8 cellular contexts compared by ENCODE assay signal in genomic region chr4:115456228-115456627, GRCh38.
"Had no signal": no experiment of that assay in that cellular context is flagged by ENCODE, and none has a peak within 500 bp of the region (broad histone marks: within the 10 kb centered on the region; RNA-seq: fewer than 3 reads in every experiment).

No MANE protein-coding gene starts in this region.

- H3K4me3 ChIP-seq: GM12878 had no signal

- ATAC-seq: GM12878 had no signal

- FAIRE-seq: G401.6, GM12878, GM12891, GM12892, GM18507, GM19239 had no signal

- DNase-seq: GDM1, GF-D8 had no signal
